8 cellular contexts compared by ENCODE assay signal in the genomic region with DNA sequence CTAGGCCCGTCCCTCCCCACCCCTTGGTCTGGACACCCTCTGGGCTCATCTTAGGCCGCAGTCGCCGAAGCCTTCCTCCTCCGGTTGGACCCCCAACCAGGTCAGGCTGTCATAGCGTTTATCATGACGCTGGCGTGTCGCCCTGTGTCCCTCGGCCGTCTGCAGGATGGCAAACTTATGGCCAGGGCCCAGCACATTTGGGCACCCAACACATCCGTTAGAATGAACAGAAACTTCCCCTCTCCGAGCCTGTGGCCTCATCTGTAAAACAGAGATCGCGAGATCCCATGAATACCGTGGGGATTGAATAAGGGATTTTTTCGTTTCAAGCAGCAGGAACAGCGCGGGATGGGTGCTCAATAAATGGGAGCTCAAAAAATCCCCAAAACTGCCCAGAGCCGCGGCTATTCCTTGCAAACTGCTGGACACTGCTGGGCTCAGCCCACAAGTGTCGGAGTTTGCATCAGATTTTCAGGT. TPM values are rescaled to one million over a fixed set of nuclear protein-coding genes. Genes with fewer than 3 reads are reported as not detected.
DNase-seq lines count a peak whose midpoint lies in the region; ATAC-seq lines count a peak whose summit lies in the region.

No MANE protein-coding gene starts in this region.

- no peak overlapping the region for H2BK5ac ChIP-seq in mesendoderm (ENCODE audit: low read length)

- no peaks in the 10 kb centered on the region for H3K9me3 ChIP-seq in SJCRH30 (replicated peaks)

- H3K4me3 ChIP-seq in SJCRH30: peak overlapping the region; percentile 76
- peak overlapping the region; percentile 61 for H3K4me3 ChIP-seq in mesendoderm (ENCODE audit: low read length)
- peak overlapping the region; percentile 77 for H3K4me3 ChIP-seq in urinary bladder (ENCODE audit: low read depth, low read length)

- H3K4ac ChIP-seq in mesendoderm (ENCODE audit: low read depth, low read length): no peak overlapping the region

- H3K18ac ChIP-seq in mesendoderm (ENCODE audit: low read length): peak overlapping the region; percentile 26

- H2BK120ac ChIP-seq in mesendoderm (ENCODE audit: low read depth, low read length): no peak overlapping the region

- H3K23ac ChIP-seq in mesendoderm (ENCODE audit: low read length): no peak overlapping the region

- ATAC-seq in GM19023 (IDR thresholded peaks at IDR 0.05; ENCODE audit: unreplicated experiment) (peak; percentile 29), HG03108 (IDR thresholded peaks at IDR 0.05; ENCODE audit: unreplicated experiment) (peak; percentile 31)

- peak overlapping the region; percentile 100 for H3K27ac Mint-ChIP-seq in dendritic cell treated with granulocyte-macrophage colony-stimulating factor and Interleukin-4, amounts not matched to agents 40 ng/mL and 50 ng/mL, for 4 days

- H3K56ac ChIP-seq in mesendoderm (ENCODE audit: low read length): peak overlapping the region; percentile 90

- H3K79me1 ChIP-seq in mesendoderm (ENCODE audit: low read length): peaks cover 14% of the 10 kb centered on the region

- DNase-seq in DMS 273 (lab: John Stamatoyannopoulos, UW; ENCODE audit: unreplicated experiment) (peak; percentile 82), SJCRH30 (no peak), mesendoderm (no peak), D341Med (ENCODE audit: low spot score) (no peak)

- H4K8ac ChIP-seq in mesendoderm (ENCODE audit: low read depth, low read length): peak overlapping the region; percentile 91

- peaks cover 6% of the 10 kb centered on the region; the same call in 1 of the 2 replicates for H3K4me1 ChIP-seq in SJCRH30
- no peaks in the 10 kb centered on the region for H3K4me1 ChIP-seq in mesendoderm (ENCODE audit: control insufficient read depth, low read depth, low read length)
- no peaks in the 10 kb centered on the region for H3K4me1 ChIP-seq in urinary bladder (ENCODE audit: insufficient read depth)

- no peak overlapping the region for H2BK15ac ChIP-seq in mesendoderm (replicated peaks; ENCODE audit: low read depth)

- intact Hi-C loops in dendritic cell treated with granulocyte-macrophage colony-stimulating factor and Interleukin-4, amounts not matched to agents 40 ng/mL and 50 ng/mL, for 4 days (cut with micrococcal nuclease): loop anchor here (2.0 kb wide), 2 partner anchors 30 to 134 kb away; no protein-coding TSS in a partner anchor

- H3K4me3 Mint-ChIP-seq in dendritic cell treated with granulocyte-macrophage colony-stimulating factor and Interleukin-4, amounts not matched to agents 40 ng/mL and 50 ng/mL, for 4 days: peak overlapping the region; percentile 100

- no peak overlapping the region for H2AK5ac ChIP-seq in mesendoderm (ENCODE audit: low read length)

- no peaks in the 10 kb centered on the region for H3K36me3 ChIP-seq in SJCRH30
- no peaks in the 10 kb centered on the region for H3K36me3 ChIP-seq in mesendoderm (ENCODE audit: control insufficient read depth, insufficient read depth, low read length)
- peaks cover 3% of the 10 kb centered on the region for H3K36me3 ChIP-seq in urinary bladder (ENCODE audit: insufficient read depth)

- H3K4me2 ChIP-seq in mesendoderm (ENCODE audit: low read length): peak overlapping the region; percentile 75

- peaks cover 65% of the 10 kb centered on the region for H3K36me3 Mint-ChIP-seq in dendritic cell treated with granulocyte-macrophage colony-stimulating factor and Interleukin-4, amounts not matched to agents 40 ng/mL and 50 ng/mL, for 4 days (ENCODE audit: low read depth)

- H3K27ac ChIP-seq in SJCRH30 (peak overlapping the region; percentile 75), mesendoderm (ENCODE audit: low read depth, low read length) (no peak overlapping the region), urinary bladder (ENCODE audit: low read depth) (peak overlapping the region; percentile 92)

- H3K79me2 ChIP-seq in mesendoderm (ENCODE audit: control insufficient read depth, insufficient read depth, low read length): peaks cover 9% of the 10 kb centered on the region

- peak overlapping the region; percentile 76 for H3K9ac ChIP-seq in mesendoderm (ENCODE audit: low read length)

- H3K27me3 ChIP-seq in SJCRH30 (no peaks in the 10 kb centered on the region), mesendoderm (ENCODE audit: insufficient read depth, low read length, poor library complexity) (no peaks in the 10 kb centered on the region)

- no CpG with 5 or more reads among the region's 22 CpGs for WGBS in mesendoderm (ENCODE audit: extremely low coverage, insufficient coverage, low lambda C conversion rate)
- 5% methylated on average over 22 of the region's 22 CpGs for WGBS in urinary bladder

- H3K27me3 Mint-ChIP-seq in dendritic cell treated with granulocyte-macrophage colony-stimulating factor and Interleukin-4, amounts not matched to agents 40 ng/mL and 50 ng/mL, for 4 days: no peaks in the 10 kb centered on the region

- peaks cover 35% of the 10 kb centered on the region for H3K4me1 Mint-ChIP-seq in dendritic cell treated with granulocyte-macrophage colony-stimulating factor and Interleukin-4, amounts not matched to agents 40 ng/mL and 50 ng/mL, for 4 days (ENCODE audit: low read depth)

- H4K5ac ChIP-seq in mesendoderm (ENCODE audit: low read length): peak overlapping the region; percentile 68

- H3K9me3 Mint-ChIP-seq in dendritic cell treated with granulocyte-macrophage colony-stimulating factor and Interleukin-4, amounts not matched to agents 40 ng/mL and 50 ng/mL, for 4 days: no peaks in the 10 kb centered on the region

RNA-seq across cellular contexts. Expression of gene AP5Z1, which starts 0.6 kb away (rescaled TPM):
- total RNA-seq in SJCRH30 (2014; rRNA removed; shearing (Covaris generic)): 13.6 and 13.8 TPM in 2 replicates
- polyA plus RNA-seq in mesendoderm (2013, experiment 1 of 2): 12.6 TPM
- polyA plus RNA-seq in mesendoderm (2013, experiment 2 of 2): 13.0 TPM
- 15.8 TPM for total RNA-seq in urinary bladder
- 29.3 TPM for polyA plus RNA-seq in urinary bladder
